ENCODE assay signal across 27 cellular contexts in the genomic region with DNA sequence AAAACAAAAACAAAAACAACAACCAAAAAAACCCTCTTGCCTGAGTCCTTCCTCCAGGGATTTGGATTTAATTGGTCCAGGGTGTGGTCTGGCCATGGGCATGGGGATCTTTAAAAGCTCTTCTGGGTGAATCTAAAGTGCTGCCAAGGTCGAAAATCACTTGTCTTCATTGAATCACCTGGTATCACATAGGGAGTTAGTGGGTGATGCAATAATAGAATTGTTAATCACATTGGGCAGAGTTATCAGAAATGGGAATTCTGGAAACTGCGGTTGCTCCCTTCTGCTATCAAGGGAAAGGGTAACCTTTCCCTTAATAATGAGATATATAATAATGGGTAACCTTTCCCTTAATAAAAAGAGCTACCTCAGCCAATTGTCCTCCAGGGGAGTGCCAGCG.
"Had no signal": no experiment of that assay in that cellular context is flagged by ENCODE, and none has a peak within 500 bp of the region (broad histone marks: within the 10 kb centered on the region; RNA-seq: fewer than 3 reads in every experiment).

No MANE protein-coding gene starts in this region.

- H3K4me1 ChIP-seq: right atrium auricular region, testis, transverse colon, upper lobe of left lung, vagina had no signal

- H3K9me3 ChIP-seq: right lobe of liver, testis, thyroid gland, vagina had no signal

- H3K27ac Mint-ChIP-seq: naive B cell; natural killer cell; stimulated activated memory B cell treated with anti-CD40 and anti-IgM and Interleukin-4, amounts not matched to agents 10 μg/mL and 1 μg/mL and 100 μg/mL, for 72 hours had no signal

- H3K4me2 ChIP-seq: smooth muscle cell had no signal

- H3K27me3 Mint-ChIP-seq: naive B cell; progenitor cell of endocrine pancreas; stimulated activated memory B cell treated with anti-CD40 and anti-IgM and Interleukin-4, amounts not matched to agents 10 μg/mL and 1 μg/mL and 100 μg/mL, for 72 hours had no signal

- H3K4me1 Mint-ChIP-seq: immature natural killer cell; stimulated activated memory B cell treated with anti-CD40 and anti-IgM and Interleukin-4, amounts not matched to agents 10 μg/mL and 1 μg/mL and 100 μg/mL, for 72 hours had no signal

- H3K27ac ChIP-seq: right lobe of liver, testis, thyroid gland, transverse colon, upper lobe of left lung, vagina had no signal

- H3K36me3 ChIP-seq: left ventricle myocardium inferior, right atrium auricular region, right lobe of liver, stomach, thyroid gland, transverse colon, upper lobe of left lung, vagina had no signal

- H3K27me3 ChIP-seq: right atrium auricular region, right lobe of liver, stomach, testis, thyroid gland, transverse colon, upper lobe of left lung, vagina had no signal

- DNase-seq: hypothalamus; immature natural killer cell; kidney; left colon; left ventricle myocardium inferior; mesendoderm; naive B cell; natural killer cell; right lobe of liver; stimulated activated CD4-positive, alpha-beta T cell treated with anti-CD3 and anti-CD28 coated beads, Interleukin-1b, Interleukin-23, amount 100 ng/mL, for 48 hours; stimulated activated CD4-positive, alpha-beta T cell treated with anti-CD3 and anti-CD28 coated beads, Interleukin-2, amount 100 ng/mL, for 48 hours; stimulated activated CD4-positive, alpha-beta T cell treated with anti-CD3 and anti-CD28 coated beads, Interleukin-4, amount 100 ng/mL, for 4 hours; stimulated activated CD8-positive, alpha-beta memory T cell treated with anti-CD3 and anti-CD28 coated beads, Interleukin-4, amount 100 ng/mL, for 48 hours; stimulated activated naive CD8-positive, alpha-beta T cell treated with anti-CD3 and anti-CD28 coated beads, Interleukin-15, Interleukin-2, amounts not matched to agents 100 U/mL and 50 U/mL, for 24 hours; stomach; testis; thyroid gland; transverse colon; upper lobe of left lung had no signal

- H3K4me3 ChIP-seq: left ventricle myocardium inferior, lung, right atrium auricular region, right lobe of liver, smooth muscle cell, stomach, testis, thyroid gland, transverse colon, upper lobe of left lung, vagina had no signal

- H3K4me3 Mint-ChIP-seq: immature natural killer cell; mesothelial cell of epicardium; naive B cell; natural killer cell; stimulated activated memory B cell treated with anti-CD40 and anti-IgM and Interleukin-4, amounts not matched to agents 10 μg/mL and 1 μg/mL and 100 μg/mL, for 72 hours had no signal

- FAIRE-seq: islet of Langerhans, kidney had no signal

- ATAC-seq: left colon; natural killer cell; stimulated activated memory B cell treated with anti-CD40 and anti-IgM and Interleukin-4, amounts not matched to agents 10 μg/mL and 1 μg/mL and 100 μg/mL, for 72 hours; stimulated activated naive CD8-positive, alpha-beta T cell treated with anti-CD3 and anti-CD28 coated beads, Interleukin-15, Interleukin-2, amounts not matched to agents 100 U/mL and 50 U/mL, for 24 hours had no signal
